In the genomic region with DNA sequence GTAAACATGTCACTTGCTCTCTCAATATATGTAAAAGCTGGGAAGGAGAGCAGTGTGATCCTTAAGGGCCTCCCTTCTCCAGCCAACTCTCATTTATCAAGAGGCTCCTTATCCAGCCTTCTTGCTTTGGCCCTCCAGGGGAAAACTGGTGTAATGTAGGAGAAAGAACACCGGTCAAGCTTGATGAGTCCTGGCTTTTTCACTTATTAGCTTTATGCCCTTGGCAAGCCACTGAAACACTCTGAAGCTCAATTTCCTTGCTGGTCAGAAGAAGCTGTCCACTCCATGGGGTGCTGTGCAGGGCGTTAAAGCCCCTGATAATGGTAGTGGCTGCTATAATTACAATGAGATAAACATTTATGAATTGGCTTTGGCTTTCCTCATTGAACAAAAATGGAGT, we compare ENCODE assay signal across 16 cellular contexts.
"Had no signal": no experiment of that assay in that cellular context is flagged by ENCODE, and none has a peak within 500 bp of the region (broad histone marks: within the 10 kb centered on the region; RNA-seq: fewer than 3 reads in every experiment).

No MANE protein-coding gene starts in this region.

- H3K27ac Mint-ChIP-seq: activated T-helper 1 cell treated with anti-CD3 and anti-CD28 coated beads, Interleukin-12 subunit alpha, Interleukin-12 subunit beta, Interleukin-2, Interleukin-4 antibody, amounts not matched to agents 30 ng/mL and 10 ng/mL and 1 ng/mL, durations not matched to agents 14 hours and 24 hours and 36 hours; neural progenitor cell had no signal

- H3K4me3 Mint-ChIP-seq: activated T-helper 1 cell treated with anti-CD3 and anti-CD28 coated beads, Interleukin-12 subunit alpha, Interleukin-12 subunit beta, Interleukin-2, Interleukin-4 antibody, amounts not matched to agents 30 ng/mL and 10 ng/mL and 1 ng/mL, durations not matched to agents 14 hours and 24 hours and 36 hours; neural progenitor cell had no signal

- H3K9ac ChIP-seq: neural progenitor cell had no signal

- H3K36me3 Mint-ChIP-seq: neural progenitor cell had no signal

- DNase-seq: activated CD4-positive, CD25-positive, alpha-beta regulatory T cell treated with anti-CD3 and anti-CD28 coated beads, Interleukin-2, amount 50 U/mL, for 72 hours; activated naive CD4-positive, alpha-beta T cell; esophagus squamous epithelium; foreskin fibroblast; hypothalamus; lower lobe of right lung; midbrain; ovary; stimulated activated CD4-positive, alpha-beta T cell treated with anti-CD3 and anti-CD28 coated beads, Interleukin-2, amount 100 ng/mL, for 48 hours; stimulated activated naive CD4-positive, alpha-beta T cell treated with Interleukin-2 at 50 U/mL for 16 hours; T-helper 1 cell; upper lobe of left lung had no signal

- H3K9me3 Mint-ChIP-seq: activated T-helper 1 cell treated with anti-CD3 and anti-CD28 coated beads, Interleukin-12 subunit alpha, Interleukin-12 subunit beta, Interleukin-2, Interleukin-4 antibody, amounts not matched to agents 30 ng/mL and 10 ng/mL and 1 ng/mL, durations not matched to agents 14 hours and 24 hours and 36 hours had no signal

- H2AFZ ChIP-seq: neural progenitor cell had no signal

- H3K27me3 ChIP-seq: cardiac muscle cell, esophagus squamous epithelium, neural progenitor cell, ovary, upper lobe of left lung had no signal

- H3K4me2 ChIP-seq: neural progenitor cell had no signal

- H3K4me3 ChIP-seq: cardiac muscle cell, esophagus squamous epithelium, lower lobe of right lung, neural progenitor cell, ovary, SK-N-MC, upper lobe of left lung had no signal

- H3K27ac ChIP-seq: cardiac muscle cell, esophagus squamous epithelium, lower lobe of right lung, neural progenitor cell, ovary, SK-N-MC, upper lobe of left lung had no signal

- H3K36me3 ChIP-seq: cardiac muscle cell, esophagus squamous epithelium, lower lobe of right lung, neural progenitor cell, ovary, upper lobe of left lung had no signal

- H3K4me1 ChIP-seq: neural progenitor cell had no signal

- ATAC-seq: lower lobe of right lung had no signal

- H3K9me3 ChIP-seq: esophagus squamous epithelium, lower lobe of right lung, ovary, upper lobe of left lung had no signal

- H3K4me1 Mint-ChIP-seq: neural progenitor cell had no signal
